ENCODE assay signal across 8 cellular contexts in the genomic region with DNA sequence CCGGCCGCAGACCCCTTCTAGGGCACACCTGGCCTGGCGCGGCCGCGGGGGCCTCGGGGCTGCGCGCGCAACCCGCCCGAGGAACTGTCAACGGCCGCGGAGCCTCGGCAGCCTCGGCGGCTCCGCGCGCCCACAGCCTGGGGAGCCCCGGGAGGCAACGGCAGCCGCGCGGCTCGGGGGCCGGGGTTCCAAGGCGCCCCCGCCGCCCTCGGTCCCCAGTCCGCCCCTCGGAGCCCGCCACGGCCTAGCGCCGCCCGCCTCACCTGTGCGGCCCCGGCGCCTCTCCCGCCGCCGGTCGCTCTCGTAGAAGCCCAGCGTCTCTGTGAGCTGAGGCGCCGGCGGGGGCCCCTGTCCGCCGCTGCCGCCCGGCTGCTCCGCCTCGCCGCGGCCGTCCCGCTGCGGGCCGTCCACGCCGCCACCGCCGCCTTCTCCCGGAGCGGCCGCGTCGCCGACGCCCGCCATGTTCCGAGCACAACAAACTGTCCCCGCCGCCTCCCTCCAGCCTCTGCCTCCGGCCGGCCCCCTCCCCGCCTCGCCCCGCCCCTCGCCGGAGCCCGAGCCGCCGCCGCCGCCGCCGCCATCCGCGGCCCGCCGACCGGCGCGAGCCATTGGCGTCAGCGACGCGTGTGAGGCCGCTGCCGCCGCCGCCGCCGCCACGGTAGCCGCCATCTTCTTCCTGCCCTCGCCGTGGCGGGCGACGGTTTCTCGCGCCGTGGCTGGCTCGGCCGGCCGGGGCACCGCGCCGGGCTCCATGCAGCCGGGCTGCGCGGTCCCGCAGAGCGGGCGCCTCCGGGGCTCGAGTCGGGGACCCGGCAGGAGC. TPM values are rescaled to one million over a fixed set of nuclear protein-coding genes. Genes with fewer than 3 reads are reported as not detected.
A peak's percentile ranks its signal among the peaks of the same experiment; 100 is the strongest.
DNase-seq lines count a peak whose midpoint lies in the region; ATAC-seq lines count a peak whose summit lies in the region.

A gene with protein sequence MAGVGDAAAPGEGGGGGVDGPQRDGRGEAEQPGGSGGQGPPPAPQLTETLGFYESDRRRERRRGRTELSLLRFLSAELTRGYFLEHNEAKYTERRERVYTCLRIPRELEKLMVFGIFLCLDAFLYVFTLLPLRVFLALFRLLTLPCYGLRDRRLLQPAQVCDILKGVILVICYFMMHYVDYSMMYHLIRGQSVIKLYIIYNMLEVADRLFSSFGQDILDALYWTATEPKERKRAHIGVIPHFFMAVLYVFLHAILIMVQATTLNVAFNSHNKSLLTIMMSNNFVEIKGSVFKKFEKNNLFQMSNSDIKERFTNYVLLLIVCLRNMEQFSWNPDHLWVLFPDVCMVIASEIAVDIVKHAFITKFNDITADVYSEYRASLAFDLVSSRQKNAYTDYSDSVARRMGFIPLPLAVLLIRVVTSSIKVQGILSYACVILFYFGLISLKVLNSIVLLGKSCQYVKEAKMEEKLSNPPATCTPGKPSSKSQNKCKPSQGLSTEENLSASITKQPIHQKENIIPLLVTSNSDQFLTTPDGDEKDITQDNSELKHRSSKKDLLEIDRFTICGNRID (minus strand): TSS at position 476 of the 820 bp plus-strand sequence. CDS start 14 bp downstream, at position 462.

- peak; percentile 77 for ATAC-seq in HG02642 (IDR thresholded peaks at IDR 0.05; ENCODE audit: poor library complexity, unreplicated experiment)
- peak; percentile 80 for ATAC-seq in activated CD4-positive, alpha-beta T cell treated with anti-CD3 and anti-CD28 coated beads for 36 hours

- no peaks in the 10 kb centered on the region for H3K27me3 Mint-ChIP-seq in activated CD4-positive, alpha-beta T cell treated with anti-CD3 and anti-CD28 coated beads for 36 hours

- DNase-seq in NCI-H1417 (lab: John Stamatoyannopoulos, UW) (peak; percentile 70 to 84 (median 82)), NCI-H1417 treated with DMSO at 0.1 percent for 48 hours (lab: John Stamatoyannopoulos, UW) (no peak), NCI-H146 (lab: John Stamatoyannopoulos, UW) (peak; percentile 68), cerebellum (ENCODE audit: low spot score) (peak; percentile 86), kidney glomerular epithelial cell (lab: John Stamatoyannopoulos, UW) (peak; percentile 21)
- DNase-seq in activated CD4-positive, alpha-beta T cell treated with anti-CD3 and anti-CD28 coated beads for 36 hours: peak; percentile 89
- DNase-seq in stimulated activated CD4-positive, alpha-beta T cell treated with anti-CD3 and anti-CD28 coated beads, Interleukin-1b, Interleukin-23, amount 100 ng/mL, for 24 hours (ENCODE audit: low read depth in 4 of 4, low spot score in 1 of 4): peak; percentile 53 to 76 (median 62)

- POLR2A ChIA-PET in activated CD4-positive, alpha-beta T cell treated with anti-CD3 and anti-CD28 coated beads for 36 hours (lab: Charles Lee): no interaction called here

- CTCF ChIA-PET in activated CD4-positive, alpha-beta T cell treated with anti-CD3 and anti-CD28 coated beads for 36 hours (lab: Charles Lee): interaction anchor here (1.5 kb wide), 1 partner anchor 38 kb away, joined by 8 read pairs; no protein-coding TSS in a partner anchor

- H3K4me1 Mint-ChIP-seq in activated CD4-positive, alpha-beta T cell treated with anti-CD3 and anti-CD28 coated beads for 36 hours: peaks cover 57% of the 10 kb centered on the region

- no peaks in the 10 kb centered on the region for H3K9me3 Mint-ChIP-seq in activated CD4-positive, alpha-beta T cell treated with anti-CD3 and anti-CD28 coated beads for 36 hours (ENCODE audit: low read depth)

- peak within 1 kb of the TSS; percentile 90 for H3K4me3 Mint-ChIP-seq in activated CD4-positive, alpha-beta T cell treated with anti-CD3 and anti-CD28 coated beads for 36 hours

- peak within 1 kb of the TSS; percentile 98 for H3K27ac Mint-ChIP-seq in activated CD4-positive, alpha-beta T cell treated with anti-CD3 and anti-CD28 coated beads for 36 hours

- peaks cover 24% of the 10 kb centered on the region for H3K36me3 Mint-ChIP-seq in activated CD4-positive, alpha-beta T cell treated with anti-CD3 and anti-CD28 coated beads for 36 hours (ENCODE audit: low read depth)

- intact Hi-C loops in activated CD4-positive, alpha-beta T cell treated with anti-CD3 and anti-CD28 coated beads for 36 hours (cut with DNase I, micrococcal nuclease): loop anchor here (1.0 to 10.0 kb wide), 15 partner anchors 9 to 1796 kb away; a partner anchor contains a TSS

RNA-seq across cellular contexts. Expression of the gene that starts here (rescaled TPM):
- 10 to 100 TPM; 32.6 to 34.4 TPM for total RNA-seq in activated CD4-positive, alpha-beta T cell treated with anti-CD3 and anti-CD28 coated beads for 36 hours
- 40.6 TPM for total RNA-seq in cerebellum
